Comparison of ENCODE assay signal across 8 cellular contexts in genomic region chr6:149544646-149545257, GRCh38.
DNase-seq lines count a peak whose midpoint lies in the region; ATAC-seq and TF ChIP-seq lines count a peak whose summit lies in the region.

No MANE protein-coding gene starts in this region.

- peak overlapping the region; percentile 93 for H3K9ac ChIP-seq in HUES6 (ENCODE audit: low read length)

- H3K36me3 Mint-ChIP-seq in central memory CD8-positive, alpha-beta T cell (ENCODE audit: insufficient read depth), result peaks cover 37% of the 10 kb centered on the region

- no peaks in the 10 kb centered on the region for H3K9me3 ChIP-seq in HUES6 (ENCODE audit: control insufficient read depth, insufficient read depth, low read depth, low read length)
- no peaks in the 10 kb centered on the region for H3K9me3 ChIP-seq in muscle layer of duodenum (ENCODE audit: control insufficient read depth in 1 of 2, low read length in 2 of 2)

- peak overlapping the region; percentile 98 for H3K27ac Mint-ChIP-seq in central memory CD8-positive, alpha-beta T cell (ENCODE audit: low read depth)

- no peaks in the 10 kb centered on the region for H3K27me3 Mint-ChIP-seq in central memory CD8-positive, alpha-beta T cell

- TF ChIP-seq CTCF in AG10803 (conservative IDR thresholded peaks at IDR 0.05; ENCODE audit: low read length), result no peak

- peak overlapping the region; percentile 92 for H3K4me3 Mint-ChIP-seq in central memory CD8-positive, alpha-beta T cell

- peaks cover 10% of the 10 kb centered on the region for H3K36me3 ChIP-seq in HUES6 (ENCODE audit: control insufficient read depth, insufficient read depth, low read length)
- H3K36me3 ChIP-seq in muscle layer of duodenum (ENCODE audit: control insufficient read depth in 1 of 2, insufficient read depth in 2 of 2, low read length in 2 of 2), result peaks cover 0 to 7% of the 10 kb centered on the region in 2 donors

- H3K27me3 ChIP-seq in HUES6 (ENCODE audit: control insufficient read depth, insufficient read depth, low read length) (peaks cover 15% of the 10 kb centered on the region; the same call in 1 of the 2 replicates), muscle layer of duodenum (ENCODE audit: low read depth, low read length) (no peaks in the 10 kb centered on the region)

- no peak for DNase-seq in AG10803 (ENCODE audit: low read depth)
- no peak for DNase-seq in central memory CD8-positive, alpha-beta T cell (ENCODE audit: low spot score in 2 of 2)
- no peak for DNase-seq in KG1 (lab: John Stamatoyannopoulos, UW)
- DNase-seq in NCI-H1105 treated with DMSO at 0.1 percent for 48 hours (lab: John Stamatoyannopoulos, UW), result no peak
- no peak for DNase-seq in activated gamma-delta T cell (lab: John Stamatoyannopoulos, UW)
- DNase-seq in caudate nucleus (lab: John Stamatoyannopoulos, UW), result no peak

- H3K4me3 ChIP-seq in AG10803 (ENCODE audit: low read length), result peak overlapping the region; percentile 100
- H3K4me3 ChIP-seq in HUES6 (ENCODE audit: low read depth, low read length), result peak overlapping the region; percentile 99
- H3K4me3 ChIP-seq in muscle layer of duodenum (ENCODE audit: low read depth in 1 of 2, low read length in 2 of 2), result peak overlapping the region; percentile 82 to 100

- no peaks in the 10 kb centered on the region for H3K9me3 Mint-ChIP-seq in central memory CD8-positive, alpha-beta T cell

- peaks cover 42% of the 10 kb centered on the region for H3K4me1 Mint-ChIP-seq in central memory CD8-positive, alpha-beta T cell

- H3K4me1 ChIP-seq in HUES6 (ENCODE audit: control insufficient read depth, insufficient read depth, low read length), result peaks cover 8% of the 10 kb centered on the region
- peaks cover 9 to 28% of the 10 kb centered on the region in 2 donors for H3K4me1 ChIP-seq in muscle layer of duodenum (ENCODE audit: control insufficient read depth in 1 of 2, insufficient read depth in 2 of 2, low read length in 2 of 2)

- H3K27ac ChIP-seq in HUES6 (ENCODE audit: low read depth, low read length), result peak overlapping the region; percentile 92; the same call in 1 of the 2 replicates
- peak overlapping the region; percentile 98 for H3K27ac ChIP-seq in muscle layer of duodenum (ENCODE audit: low read length)
- no peak overlapping the region for H3K27ac ChIP-seq in caudate nucleus (ENCODE audit: low read depth, low read length)

- no peak for ATAC-seq in central memory CD8-positive, alpha-beta T cell (replicated peaks; ENCODE audit: extremely low read depth, poor library complexity, severe bottlenecking)
